In genomic region chr15:89893027-89893426, GRCh38 we compare ENCODE assay signal across 8 cellular contexts. TPM values are rescaled to one million over a fixed set of nuclear protein-coding genes. Genes with fewer than 3 reads are reported as not detected.
DNase-seq lines count a peak whose midpoint lies in the region; ATAC-seq and TF ChIP-seq lines count a peak whose summit lies in the region.

No MANE protein-coding gene starts in this region.

- H4K20me1 ChIP-seq in BLaER1 treated with 17β-estradiol and CSF1 and Interleukin-3, amounts not matched to agents 10 nM and 100 nM, result peaks cover 0 to 4% (median 0%) of the 10 kb centered on the region in 11 experiments; a peak in 2 of 22 replicates
- H4K20me1 ChIP-seq in Karpas-422 (ENCODE audit: insufficient read depth, low read depth, low read length), result no peaks in the 10 kb centered on the region

- H3K27me3 ChIP-seq in BLaER1 treated with 17β-estradiol and CSF1 and Interleukin-3, amounts not matched to agents 10 nM and 100 nM, result no peaks in the 10 kb centered on the region
- H3K27me3 ChIP-seq in Karpas-422 (ENCODE audit: low read length), result no peaks in the 10 kb centered on the region
- no peaks in the 10 kb centered on the region for H3K27me3 ChIP-seq in colonic mucosa
- no peaks in the 10 kb centered on the region for H3K27me3 ChIP-seq in naive thymus-derived CD4-positive, alpha-beta T cell (ENCODE audit: control insufficient read depth in 2 of 2, insufficient read depth in 2 of 2, low read length in 2 of 2)

- no peaks in the 10 kb centered on the region for H3K9me2 ChIP-seq in Karpas-422 (replicated peaks; ENCODE audit: insufficient read depth, low read length)

- H3K36me3 Mint-ChIP-seq in naive thymus-derived CD4-positive, alpha-beta T cell, result peaks cover 5 to 14% (median 12%) of the 10 kb centered on the region in 5 donors

- no peaks in the 10 kb centered on the region for H3K9me3 ChIP-seq in BLaER1 treated with 17β-estradiol and CSF1 and Interleukin-3, amounts not matched to agents 10 nM and 100 nM (replicated peaks in 1 of 11)
- H3K9me3 ChIP-seq in Karpas-422 (ENCODE audit: low read length) (no peaks in the 10 kb centered on the region), colonic mucosa (no peaks in the 10 kb centered on the region)
- no peaks in the 10 kb centered on the region for H3K9me3 ChIP-seq in naive thymus-derived CD4-positive, alpha-beta T cell (ENCODE audit: control insufficient read depth in 2 of 3, low read length in 3 of 3)

- peaks cover 17 to 51% (median 36%) of the 10 kb centered on the region in 7 donors for H3K4me1 Mint-ChIP-seq in naive thymus-derived CD4-positive, alpha-beta T cell

- intact Hi-C loops in colonic mucosa (cut with DNase I), result no loop called here
- intact Hi-C loops in naive thymus-derived CD4-positive, alpha-beta T cell (cut with micrococcal nuclease), result loop anchor here (1.0 to 10.0 kb wide), 5 partner anchors 141 to 558 kb away; partner anchors contain the start of genes CIB1 (in 2 of the 2), GDPGP1 (in 2 of the 2), POLG (in 2 of the 2) and MESP1 (in 1 of the 2)

- peak overlapping the region; percentile 66 to 97 (median 87) for H3K4me2 ChIP-seq in BLaER1 treated with 17β-estradiol and CSF1 and Interleukin-3, amounts not matched to agents 10 nM and 100 nM
- H3K4me2 ChIP-seq in Karpas-422 (ENCODE audit: low read depth, low read length, poor library complexity, severe bottlenecking), result peak overlapping the region; percentile 77

- peaks cover 10 to 21% (median 10%) of the 10 kb centered on the region in 11 experiments for H3K36me3 ChIP-seq in BLaER1 treated with 17β-estradiol and CSF1 and Interleukin-3, amounts not matched to agents 10 nM and 100 nM
- H3K36me3 ChIP-seq in Karpas-422 (ENCODE audit: insufficient read depth, low read length) (peaks cover 13% of the 10 kb centered on the region; the same call in 1 of the 2 replicates), colonic mucosa (no peaks in the 10 kb centered on the region)
- peaks cover 0 to 21% (median 4%) of the 10 kb centered on the region in 3 experiments for H3K36me3 ChIP-seq in naive thymus-derived CD4-positive, alpha-beta T cell (ENCODE audit: control insufficient read depth in 2 of 3, insufficient read depth in 3 of 3, low read length in 3 of 3)

- H2AFZ ChIP-seq in Karpas-422 (ENCODE audit: low read length), result no peak overlapping the region

- H3K9me3 Mint-ChIP-seq in naive thymus-derived CD4-positive, alpha-beta T cell, result no peaks in the 10 kb centered on the region

- no peak for ATAC-seq in naive thymus-derived CD4-positive, alpha-beta T cell
- no peak for ATAC-seq in HG02623 (IDR thresholded peaks at IDR 0.05; ENCODE audit: unreplicated experiment)

- POLR2A ChIA-PET in naive thymus-derived CD4-positive, alpha-beta T cell (lab: Charles Lee), result interaction anchor here (0.8 kb wide), 1 partner anchor 278 kb away, joined by 3 read pairs; no protein-coding TSS in a partner anchor

- no peaks in the 10 kb centered on the region for H3K27me3 Mint-ChIP-seq in naive thymus-derived CD4-positive, alpha-beta T cell

- DNase-seq in Karpas-422 (peak; percentile 44), colonic mucosa (no peak), epidermal melanocyte (ENCODE audit: insufficient read length, low spot score) (no peak), GM13977 (ENCODE audit: low spot score) (no peak)
- no peak for DNase-seq in naive thymus-derived CD4-positive, alpha-beta T cell
- DNase-seq in NK-92 treated with Interleukin-12 subunit alpha and Interleukin-12 subunit beta, amount 100 ng/mL, for 24 hours (lab: John Stamatoyannopoulos, UW), result no peak

- peaks cover 13 to 48% (median 21%) of the 10 kb centered on the region in 10 experiments for H3K4me1 ChIP-seq in BLaER1 treated with 17β-estradiol and CSF1 and Interleukin-3, amounts not matched to agents 10 nM and 100 nM
- peaks cover 21% of the 10 kb centered on the region for H3K4me1 ChIP-seq in Karpas-422 (ENCODE audit: low read length)
- peaks cover 4% of the 10 kb centered on the region for H3K4me1 ChIP-seq in colonic mucosa
- H3K4me1 ChIP-seq in naive thymus-derived CD4-positive, alpha-beta T cell (ENCODE audit: control insufficient read depth in 2 of 2, insufficient read depth in 2 of 2, low read length in 2 of 2), result peaks cover 6 to 14% of the 10 kb centered on the region in 2 donors

- H3K4me3 Mint-ChIP-seq in naive thymus-derived CD4-positive, alpha-beta T cell, result peak overlapping the region; percentile 89 to 99 (median 96)

- TF ChIP-seq CTCF in colonic mucosa (IDR thresholded peaks at IDR 0.05) (no peak), GM13977 (IDR thresholded peaks at IDR 0.05; ENCODE audit: extremely low read depth, insufficient read depth, missing control alignments) (no peak)

- peak overlapping the region; percentile 87 to 94 (median 91) for H3K9ac ChIP-seq in BLaER1 treated with 17β-estradiol and CSF1 and Interleukin-3, amounts not matched to agents 10 nM and 100 nM
- H3K9ac ChIP-seq in Karpas-422 (ENCODE audit: low read length), result peak overlapping the region; percentile 92
- peak overlapping the region; percentile 85 to 92 for H3K9ac ChIP-seq in colonic mucosa (ENCODE audit: low read depth in 2 of 2, low read length in 2 of 2)

- peak overlapping the region; percentile 79 to 93 (median 87) for H3K27ac ChIP-seq in BLaER1 treated with 17β-estradiol and CSF1 and Interleukin-3, amounts not matched to agents 10 nM and 100 nM
- H3K27ac ChIP-seq in Karpas-422 (ENCODE audit: low read length), result peak overlapping the region; percentile 83
- H3K27ac ChIP-seq in colonic mucosa, result peak overlapping the region; percentile 94
- peak overlapping the region; percentile 81 for H3K27ac ChIP-seq in naive thymus-derived CD4-positive, alpha-beta T cell (ENCODE audit: low read depth, low read length)

- CTCF ChIA-PET in naive thymus-derived CD4-positive, alpha-beta T cell (lab: Charles Lee), result interaction anchor here (0.6 to 1.7 kb wide), 3 partner anchors 16 to 179 kb away, joined by 3 to 5 read pairs (median 4); no protein-coding TSS in a partner anchor

- in situ Hi-C loops in GM13977 (cut with MboI; ENCODE audit: low pct_unique_long_range_greater_than_20kb, low sequenced_read_pairs, unreplicated experiment), result no loop called here

- peak overlapping the region in 7 of 9 donors; percentile 91 to 98 (median 95) for H3K27ac Mint-ChIP-seq in naive thymus-derived CD4-positive, alpha-beta T cell

- H3K79me2 ChIP-seq in Karpas-422 (ENCODE audit: low read length), result peaks cover 43% of the 10 kb centered on the region

- peak overlapping the region; percentile 70 to 92 (median 82) for H3K4me3 ChIP-seq in BLaER1 treated with 17β-estradiol and CSF1 and Interleukin-3, amounts not matched to agents 10 nM and 100 nM
- H3K4me3 ChIP-seq in Karpas-422 (ENCODE audit: low read length), result peak overlapping the region; percentile 88
- H3K4me3 ChIP-seq in colonic mucosa, result peak overlapping the region; percentile 79
- H3K4me3 ChIP-seq in naive thymus-derived CD4-positive, alpha-beta T cell (ENCODE audit: low read length), result peak overlapping the region; percentile 88

RNA-seq across cellular contexts. Expression of gene AP3S2, which starts 0.8 kb away (rescaled TPM):
- 29.3 and 40.7 TPM in 2 replicates for total RNA-seq in Karpas-422 (2014; rRNA removed; shearing (Covaris generic); ENCODE audit: low replicate concordance)
- total RNA-seq in colonic mucosa, result 10 to 100 TPM; 44.5 to 48.6 TPM
- 10 to 100 TPM; 24.3 to 31.7 (median 28.4) TPM for total RNA-seq in naive thymus-derived CD4-positive, alpha-beta T cell
- 10 to 100 TPM; 29.8 to 32.8 TPM for polyA plus RNA-seq in naive thymus-derived CD4-positive, alpha-beta T cell

RNA-seq across cellular contexts. Expression of gene ARPIN, which starts 19.7 kb away (rescaled TPM):
- total RNA-seq in Karpas-422 (2014; rRNA removed; shearing (Covaris generic); ENCODE audit: low replicate concordance), result not detected in 2 replicates
- total RNA-seq in colonic mucosa, result 10 to 100 TPM; 31.7 to 36.7 TPM
- total RNA-seq in naive thymus-derived CD4-positive, alpha-beta T cell, result 1 to 10 TPM in 1 of 5 experiments, under 1 TPM in 3, not detected in 1; 0.08 to 1.1 (median 0.31) TPM
- polyA plus RNA-seq in naive thymus-derived CD4-positive, alpha-beta T cell, result not detected

Comparison
In these comparisons a context has a peak if more than half of its experiments do, and no peak if none do; other contexts are left out.
1. RNA of gene ARPIN, which starts 19.7 kb away (total RNA-seq): 31.7 to 36.7 TPM in colonic mucosa; 0.08 to 1.1 TPM in naive thymus-derived CD4-positive, alpha-beta T cell and not detected in Karpas-422; every median in the first group is over 10 times any median in the second.
2. Peak in every context shown above with its lines, with median percentiles within 50 percentile points of each other: H3K27ac ChIP-seq, H3K4me3 ChIP-seq and H3K9ac ChIP-seq.